In the genomic region with DNA sequence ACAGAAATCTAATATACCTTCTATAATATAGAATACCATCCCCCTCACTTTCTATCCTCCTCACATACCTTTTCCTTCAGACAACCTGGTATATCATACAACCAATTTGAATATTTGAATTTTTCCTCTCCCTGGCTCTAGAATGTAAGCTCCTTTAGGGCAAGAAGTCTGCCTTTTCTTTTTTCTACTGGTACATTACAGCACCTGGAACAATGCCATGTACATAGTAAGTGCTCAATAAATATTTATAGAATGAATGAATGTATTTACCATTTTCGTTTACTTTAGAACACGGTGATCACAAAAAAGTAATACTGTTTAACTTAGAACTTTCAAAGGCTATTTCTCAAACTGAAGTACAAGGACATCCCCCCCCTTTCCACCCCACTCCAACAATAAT, we compare ENCODE assay signal across 36 cellular contexts.
DNase-seq lines count a peak whose midpoint lies in the region; ATAC-seq, FAIRE-seq and TF ChIP-seq lines count a peak whose summit lies in the region.
"Had no signal": no experiment of that assay in that cellular context is flagged by ENCODE, and none has a peak within 500 bp of the region (broad histone marks: within the 10 kb centered on the region; RNA-seq: fewer than 3 reads in every experiment).

No MANE protein-coding gene starts in this region.

- CTCF ChIA-PET in HepG2 (lab: Yijun Ruan, JAX; ENCODE audit: low intra/inter-chr PET ratio, low total read pairs): no interaction called here

- H3K36me3 ChIP-seq in HepG2 (replicated peaks in 1 of 2; ENCODE audit: control insufficient read depth in 1 of 2, insufficient read depth in 2 of 2, low read length in 2 of 2): peaks cover 7 to 48% of the 10 kb centered on the region in 2 experiments; a peak in 4 of 5 replicates
- H3K36me3 ChIP-seq in right lobe of liver: no peaks in the 10 kb centered on the region
- H3K36me3 ChIP-seq in heart left ventricle: peaks cover 0 to 26% (median 22%) of the 10 kb centered on the region in 9 donors
- H3K36me3 ChIP-seq: BE2C had no signal

- WGBS in HepG2 (ENCODE audit: low lambda C conversion rate): 57% methylated on average over 2 of the region's 2 CpGs
- WGBS in right lobe of liver (ENCODE audit: insufficient coverage, low coverage, low lambda C conversion rate, missing lambda C conversion rate): 34% methylated on average over 2 of the region's 2 CpGs
- WGBS in heart left ventricle, 4 donors: 94 to 98% (median 96%) methylated on average over 2 of the region's 2 CpGs

- H2AFZ ChIP-seq in HepG2 (ENCODE audit: low read length): no peak overlapping the region

- TF ChIP-seq CTCF in HepG2 (CRISPR knock-in tag; IDR thresholded peaks at IDR 0.05) (no peak), right lobe of liver (IDR thresholded peaks at IDR 0.05) (no peak), 22Rv1 (IDR thresholded peaks at IDR 0.05) (no peak), osteocyte (IDR thresholded peaks at IDR 0.05) (no peak), heart left ventricle (IDR thresholded peaks at IDR 0.05) (no peak)

- POLR2A ChIA-PET in HepG2 (lab: Yijun Ruan, JAX): no interaction called here

- peaks cover 12% of the 10 kb centered on the region for H3K36me3 Mint-ChIP-seq in osteocyte (ENCODE audit: unreplicated experiment)

- no peak for TF ChIP-seq EP300 in HepG2 (IDR thresholded peaks at IDR 0.05; ENCODE audit: low read depth in 2 of 2, low read length in 2 of 2)
- TF ChIP-seq EP300 in HepG2 (CRISPR knock-in tag; IDR thresholded peaks at IDR 0.05; ENCODE audit: borderline replicate concordance): no peak

- H3K27ac Mint-ChIP-seq in osteocyte (ENCODE audit: unreplicated experiment): peak overlapping the region; percentile 74
- H3K27ac Mint-ChIP-seq: B cell; CD14-positive monocyte; CD4-positive, alpha-beta T cell; CD4-positive, CD25-positive, alpha-beta regulatory T cell; CD8-positive, alpha-beta T cell had no signal

- TF ChIP-seq POLR2A in HepG2 (IDR thresholded peaks at IDR 0.05; ENCODE audit: insufficient read depth in 1 of 2, low read depth in 2 of 2, low read length in 2 of 2) (no peak), right lobe of liver (IDR thresholded peaks at IDR 0.05) (no peak), heart left ventricle (IDR thresholded peaks at IDR 0.05) (no peak)

- no peak for ATAC-seq in HepG2
- ATAC-seq in right lobe of liver: no peak
- no peak for ATAC-seq in HG02970 (IDR thresholded peaks at IDR 0.05; ENCODE audit: low FRiP score, unreplicated experiment)
- ATAC-seq in heart left ventricle: no peak
- ATAC-seq: A549; CD8-positive, alpha-beta T cell had no signal

- H3K27ac ChIP-seq in HepG2 (ENCODE audit: extremely low read length, insufficient read depth, low read length) (no peak overlapping the region), right lobe of liver (no peak overlapping the region), 22Rv1 (peak overlapping the region; percentile 48), heart left ventricle (no peak overlapping the region)
- H3K27ac ChIP-seq: BLaER1, C4-2B had no signal

- H3K4me2 ChIP-seq in HepG2 (ENCODE audit: low read depth, low read length): no peak overlapping the region
- H3K4me2 ChIP-seq: A549; BLaER1; BLaER1 treated with 17β-estradiol and CSF1 and Interleukin-3, amounts not matched to agents 10 nM and 100 nM had no signal

- no TSS peak for BruUV-seq in HepG2 (replicated peaks; lab: Mats Ljungman, UMichigan)

- no peak overlapping the region for H3K4me3 Mint-ChIP-seq in osteocyte (ENCODE audit: unreplicated experiment)
- H3K4me3 Mint-ChIP-seq: B cell; CD14-positive monocyte; CD4-positive, alpha-beta memory T cell; CD4-positive, alpha-beta T cell; CD8-positive, alpha-beta memory T cell; CD8-positive, alpha-beta T cell had no signal

- in situ Hi-C loops in HepG2 (cut with HindIII; ENCODE audit: extremely low pct_ligation_motif_present, low pct_unique_long_range_greater_than_20kb): no loop called here

- no peak overlapping the region for H3K9ac ChIP-seq in HepG2 (ENCODE audit: insufficient read depth, low read depth, low read length)
- H3K9ac ChIP-seq: BLaER1; BLaER1 treated with 17β-estradiol and CSF1 and Interleukin-3, amounts not matched to agents 10 nM and 100 nM had no signal

- no peaks in the 10 kb centered on the region for H3K27me3 ChIP-seq in HepG2 (ENCODE audit: control insufficient read depth in 1 of 2, insufficient read depth in 2 of 2, low read length in 2 of 2)
- H3K27me3 ChIP-seq in right lobe of liver: no peaks in the 10 kb centered on the region
- no peaks in the 10 kb centered on the region for H3K27me3 ChIP-seq in heart left ventricle
- H3K27me3 ChIP-seq: BE2C; BLaER1; BLaER1 treated with 17β-estradiol and CSF1 and Interleukin-3, amounts not matched to agents 10 nM and 100 nM had no signal

- TF ChIP-seq RAD21 in HepG2 (CRISPR knock-in tag; IDR thresholded peaks at IDR 0.05): no peak

- H4K20me1 ChIP-seq in HepG2 (ENCODE audit: insufficient read depth, low read length): no peaks in the 10 kb centered on the region
- H4K20me1 ChIP-seq: BLaER1; BLaER1 treated with 17β-estradiol and CSF1 and Interleukin-3, amounts not matched to agents 10 nM and 100 nM had no signal

- H3K4me1 ChIP-seq in HepG2 (ENCODE audit: insufficient read depth, low read length): peaks cover 14% of the 10 kb centered on the region; the same call in 1 of the 2 replicates
- no peaks in the 10 kb centered on the region for H3K4me1 ChIP-seq in right lobe of liver
- H3K4me1 ChIP-seq in heart left ventricle: peaks cover 0 to 4% (median 0%) of the 10 kb centered on the region in 12 donors
- H3K4me1 ChIP-seq: BLaER1 had no signal

- no peak for FAIRE-seq in HepG2 (lab: Jason Lieb, UNC)
- peak; percentile 51 for FAIRE-seq in islet of Langerhans (lab: Jason Lieb, UNC)
- FAIRE-seq: A204.1, A549, D721Med had no signal

- intact Hi-C loops in HepG2 (cut with micrococcal nuclease; ENCODE audit: unreplicated experiment): no loop called here
- intact Hi-C loops in right lobe of liver (cut with DNase I): no loop called here
- intact Hi-C loops in heart left ventricle (cut with DNase I): no loop called here

- peaks cover 26% of the 10 kb centered on the region for H3K4me1 Mint-ChIP-seq in osteocyte (ENCODE audit: unreplicated experiment)
- H3K4me1 Mint-ChIP-seq: B cell, CD14-positive monocyte had no signal

- H3K9me3 ChIP-seq in HepG2 (ENCODE audit: low read length) (no peaks in the 10 kb centered on the region), right lobe of liver (no peaks in the 10 kb centered on the region), heart left ventricle (no peaks in the 10 kb centered on the region)
- H3K9me3 ChIP-seq: A549; BE2C; BLaER1; BLaER1 treated with 17β-estradiol and CSF1 and Interleukin-3, amounts not matched to agents 10 nM and 100 nM; Caco-2 had no signal

- DNase-seq in HepG2 (ENCODE audit: low spot score) (no peak), right lobe of liver (no peak), osteocyte (ENCODE audit: extremely low spot score, unreplicated experiment) (no peak), heart left ventricle (no peak), NCI-H446 treated with DMSO at 0.1 percent for 48 hours (lab: John Stamatoyannopoulos, UW) (no peak)
- DNase-seq: 8988T; ACHN; AML-193; BE2C; C1 segment of cervical spinal cord; Caco-2; Calu3; CD4-positive, alpha-beta memory T cell; CD4-positive, alpha-beta T cell; CD4-positive, CD25-positive, alpha-beta regulatory T cell; CD8-positive, alpha-beta memory T cell; CD8-positive, alpha-beta T cell; COR-L47; DMS 273 treated with DMSO at 0.1 percent for 48 hours; DMS153; DMS53; DMS79; DMS79 treated with DMSO at 0.1 percent for 48 hours; DND-41; EL had no signal

- no peaks in the 10 kb centered on the region for H3K9me3 Mint-ChIP-seq in osteocyte (ENCODE audit: unreplicated experiment)
- H3K9me3 Mint-ChIP-seq: CD14-positive monocyte; CD4-positive, alpha-beta memory T cell; CD4-positive, alpha-beta T cell; CD4-positive, CD25-positive, alpha-beta regulatory T cell; CD8-positive, alpha-beta memory T cell; CD8-positive, alpha-beta T cell had no signal

- no peaks in the 10 kb centered on the region for H3K79me2 ChIP-seq in HepG2 (ENCODE audit: insufficient read depth, low read length)

- H3K4me3 ChIP-seq in HepG2 (replicated peaks in 1 of 3; ENCODE audit: insufficient read depth in 1 of 3, low read depth in 2 of 3, low read length in 3 of 3) (no peak overlapping the region), right lobe of liver (no peak overlapping the region), heart left ventricle (no peak overlapping the region)
- H3K4me3 ChIP-seq: A549; BLaER1; BLaER1 treated with 17β-estradiol and CSF1 and Interleukin-3, amounts not matched to agents 10 nM and 100 nM had no signal

- no peaks in the 10 kb centered on the region for H3K27me3 Mint-ChIP-seq in osteocyte (ENCODE audit: unreplicated experiment)
- H3K27me3 Mint-ChIP-seq: B cell; CD4-positive, alpha-beta memory T cell; CD4-positive, alpha-beta T cell; CD4-positive, CD25-positive, alpha-beta regulatory T cell had no signal

TF ChIP-seq in HepG2, 621 proteins besides CTCF, POLR2A, EP300 and RAD21 (continues in another document):
- TF ChIP-seq FOXA1 (IDR thresholded peaks at IDR 0.05) (peak; percentile 42; the same call in 1 of the 2 replicates), FOXA1 (CRISPR knock-in tag; IDR thresholded peaks at IDR 0.05) (no peak), ZNF225 (CRISPR knock-in tag; IDR thresholded peaks at IDR 0.05) (no peak), IKZF1 (IDR thresholded peaks at IDR 0.05) (no peak), ZNF788 (CRISPR knock-in tag; IDR thresholded peaks at IDR 0.05; ENCODE audit: borderline replicate concordance) (no peak), U2AF1 (optimal IDR thresholded peaks at IDR 0.05; ENCODE audit: low read depth, low read length) (no peak), ZNF205 (CRISPR knock-in tag; IDR thresholded peaks at IDR 0.05) (peak; percentile 97), HNRNPK (IDR thresholded peaks at IDR 0.05; ENCODE audit: low read depth, low read length, poor library complexity, severe bottlenecking) (peak; percentile 64), ZNF24 (IDR thresholded peaks at IDR 0.05) (peak; percentile 89), AGO2 (optimal IDR thresholded peaks at IDR 0.05; ENCODE audit: low read depth, low read length) (no peak), SMYD3 (CRISPR knock-in tag; IDR thresholded peaks at IDR 0.05) (no peak), ZC3H13 (CRISPR knock-in tag; IDR thresholded peaks at IDR 0.05) (no peak)
- TF ChIP-seq, protein P1, sequence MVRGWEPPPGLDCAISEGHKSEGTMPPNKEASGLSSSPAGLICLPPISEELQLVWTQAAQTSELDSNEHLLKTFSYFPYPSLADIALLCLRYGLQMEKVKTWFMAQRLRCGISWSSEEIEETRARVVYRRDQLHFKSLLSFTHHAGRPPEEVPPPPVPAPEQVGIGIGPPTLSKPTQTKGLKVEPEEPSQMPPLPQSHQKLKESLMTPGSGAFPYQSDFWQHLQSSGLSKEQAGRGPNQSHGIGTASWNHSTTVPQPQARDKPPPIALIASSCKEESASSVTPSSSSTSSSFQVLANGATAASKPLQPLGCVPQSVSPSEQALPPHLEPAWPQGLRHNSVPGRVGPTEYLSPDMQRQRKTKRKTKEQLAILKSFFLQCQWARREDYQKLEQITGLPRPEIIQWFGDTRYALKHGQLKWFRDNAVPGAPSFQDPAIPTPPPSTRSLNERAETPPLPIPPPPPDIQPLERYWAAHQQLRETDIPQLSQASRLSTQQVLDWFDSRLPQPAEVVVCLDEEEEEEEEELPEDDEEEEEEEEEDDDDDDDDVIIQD (CRISPR knock-in tag; IDR thresholded peaks at IDR 0.05; ENCODE audit: low read depth): 0 out of 2 replicates have a peak, but pooled peaks have one; percentile 27
